8 cellular contexts compared by ENCODE assay signal in genomic region chr20:44651507-44652373, GRCh38. TPM values are rescaled to one million over a fixed set of nuclear protein-coding genes. Genes with fewer than 3 reads are reported as not detected.
DNase-seq lines count a peak whose midpoint lies in the region; ATAC-seq and TF ChIP-seq lines count a peak whose summit lies in the region.

TSS of gene ADA (minus strand) at chr20:44651699. CDS start at chr20:44651607, 92 bp downstream.

- intact Hi-C loops in activated B cell treated with CpG ODN at 0.5 μM for 24 hours (cut with micrococcal nuclease) = loop anchor here (1.0 kb wide), 1 partner anchor 65 kb away; no protein-coding TSS in a partner anchor
- intact Hi-C loops in right lobe of liver (cut with DNase I) = no loop called here

- CTCF ChIA-PET in activated B cell treated with CpG ODN at 0.5 μM for 24 hours (lab: Charles Lee) = no interaction called here

- under 1% methylated on average over 11 of the region's 91 CpGs for WGBS in right lobe of liver (ENCODE audit: insufficient coverage, low coverage, low lambda C conversion rate, missing lambda C conversion rate)

- peaks cover 3% of the 10 kb centered on the region for H3K9me3 Mint-ChIP-seq in activated B cell treated with CpG ODN at 0.5 μM for 24 hours

- peaks cover 0 to 6% of the 10 kb centered on the region in 2 donors for H3K36me3 ChIP-seq in duodenal mucosa (ENCODE audit: control insufficient read depth in 1 of 2, insufficient read depth in 2 of 2, low read length in 2 of 2)
- H3K36me3 ChIP-seq in right lobe of liver = no peaks in the 10 kb centered on the region

- H3K36me3 Mint-ChIP-seq in activated B cell treated with CpG ODN at 0.5 μM for 24 hours (ENCODE audit: low read depth) = peaks cover 9% of the 10 kb centered on the region

- no peaks in the 10 kb centered on the region for H3K27me3 ChIP-seq in duodenal mucosa (ENCODE audit: control insufficient read depth in 1 of 2, insufficient read depth in 2 of 2, low read length in 2 of 2)
- H3K27me3 ChIP-seq in right lobe of liver = no peaks in the 10 kb centered on the region

- DNase-seq in stimulated activated CD4-positive, alpha-beta T cell treated with anti-CD3 and anti-CD28 coated beads, Interleukin-12 subunit alpha, Interleukin-12 subunit beta, amount 100 ng/mL, for 4 hours = peak; percentile 36
- DNase-seq in stimulated activated CD4-positive, alpha-beta T cell treated with anti-CD3 and anti-CD28 coated beads, Interleukin-2, amount 100 ng/mL, for 48 hours = no peak
- peak; percentile 73 for DNase-seq in NB4 (ENCODE audit: low read depth)
- peak; percentile 54 for DNase-seq in activated B cell treated with CpG ODN at 0.5 μM for 24 hours
- peak; percentile 79 to 83 (median 80) for DNase-seq in right lobe of liver
- DNase-seq in stimulated activated naive CD4-positive, alpha-beta T cell (lab: John Stamatoyannopoulos, UW) = peak; percentile 26 to 63 (median 48)

- peak within 1 kb of the TSS; percentile 74 for H3K27ac Mint-ChIP-seq in activated B cell treated with CpG ODN at 0.5 μM for 24 hours

- H3K4me1 ChIP-seq in duodenal mucosa (ENCODE audit: control insufficient read depth in 1 of 2, insufficient read depth in 2 of 2, low read length in 2 of 2) (peaks cover 30 to 34% of the 10 kb centered on the region in 2 donors), right lobe of liver (no peaks in the 10 kb centered on the region)

- POLR2A ChIA-PET in activated B cell treated with CpG ODN at 0.5 μM for 24 hours (lab: Charles Lee) = interaction anchor here (0.5 to 4.0 kb wide), 12 partner anchors 10 to 193 kb away, joined by 3 to 38 read pairs (median 4); partner anchors contain the start of gene PKIG

- peak; percentile 62 for ATAC-seq in activated B cell treated with CpG ODN at 0.5 μM for 24 hours (ENCODE audit: low read depth)
- peak; percentile 79 to 90 (median 85) for ATAC-seq in right lobe of liver
- ATAC-seq in HG02763 (IDR thresholded peaks at IDR 0.05; ENCODE audit: unreplicated experiment) = no peak

- no peak for TF ChIP-seq CTCF in NB4 (IDR thresholded peaks at IDR 0.05; ENCODE audit: low read depth, low read length)
- TF ChIP-seq CTCF in activated B cell treated with CpG ODN at 0.5 μM for 24 hours (IDR thresholded peaks at IDR 0.05) = no peak
- no peak for TF ChIP-seq CTCF in right lobe of liver (IDR thresholded peaks at IDR 0.05)

- no peaks in the 10 kb centered on the region for H3K27me3 Mint-ChIP-seq in activated B cell treated with CpG ODN at 0.5 μM for 24 hours

- H3K27ac ChIP-seq in duodenal mucosa (ENCODE audit: low read depth, low read length) (peak within 1 kb of the TSS; percentile 77), right lobe of liver (peak within 1 kb of the TSS; percentile 50 to 79 (median 78))

- H3K4me3 ChIP-seq in NB4 (ENCODE audit: low read depth, low read length) = peak within 1 kb of the TSS; percentile 63
- peak within 1 kb of the TSS; percentile 85 to 90 for H3K4me3 ChIP-seq in duodenal mucosa (ENCODE audit: low read depth in 1 of 2, low read length in 2 of 2)
- peak within 1 kb of the TSS; percentile 74 to 92 (median 83) for H3K4me3 ChIP-seq in right lobe of liver

- peak; percentile 40 for TF ChIP-seq POLR2A in NB4 (IDR thresholded peaks at IDR 0.05; ENCODE audit: extremely low read depth, insufficient read length)
- TF ChIP-seq POLR2A in right lobe of liver (IDR thresholded peaks at IDR 0.05) = peak; percentile 49

- H3K9me3 ChIP-seq in duodenal mucosa (ENCODE audit: control insufficient read depth in 1 of 2, low read length in 2 of 2) (no peaks in the 10 kb centered on the region), right lobe of liver (no peaks in the 10 kb centered on the region)

- H3K4me3 Mint-ChIP-seq in activated B cell treated with CpG ODN at 0.5 μM for 24 hours = peak within 1 kb of the TSS; percentile 87

- peak within 1 kb of the TSS; percentile 67 to 80 for H3K9ac ChIP-seq in duodenal mucosa (ENCODE audit: low read depth in 1 of 2, low read length in 2 of 2)

- peaks cover 54% of the 10 kb centered on the region for H3K4me1 Mint-ChIP-seq in activated B cell treated with CpG ODN at 0.5 μM for 24 hours

RNA-seq across cellular contexts. Expression of gene ADA, which starts in this region (rescaled TPM):
- total RNA-seq in activated B cell treated with CpG ODN at 0.5 μM for 24 hours (68.9 and 72.3 TPM in 2 replicates), right lobe of liver (1 to 10 TPM; 2.2 to 8.6 (median 3.7) TPM)

Comparison
In these comparisons a context has a peak if more than half of its experiments do, and no peak if none do; other contexts are left out.
1. DNase-seq: peak in stimulated activated CD4-positive, alpha-beta T cell treated with anti-CD3 and anti-CD28 coated beads, Interleukin-12 subunit alpha, Interleukin-12 subunit beta, amount 100 ng/mL, for 4 hours (single experiment), NB4 (single experiment), activated B cell treated with CpG ODN at 0.5 μM for 24 hours (single experiment), right lobe of liver (3 of 3) and stimulated activated naive CD4-positive, alpha-beta T cell (6 of 6); none in stimulated activated CD4-positive, alpha-beta T cell treated with anti-CD3 and anti-CD28 coated beads, Interleukin-2, amount 100 ng/mL, for 48 hours (0 of 2).
2. Peak in every context shown above with its lines, with median percentiles within 50 percentile points of each other: H3K4me3 ChIP-seq.